Comparison of ENCODE assay signal across 1 cellular context in genomic region chr1:186792870-186793581, GRCh38.
TF ChIP-seq lines count a peak whose summit lies in the region.

No MANE protein-coding gene starts in this region.

TF ChIP-seq in GM23338, 12 proteins besides CTCF, POLR2A, EP300 and RAD21 (continued from another document):
- TF ChIP-seq ZNF462 (CRISPR knock-in tag; IDR thresholded peaks at IDR 0.05) (no peak), ETS1 (IDR thresholded peaks at IDR 0.05) (no peak), ZNF331 (CRISPR knock-in tag; IDR thresholded peaks at IDR 0.05; ENCODE audit: low read depth) (no peak), POLR2AphosphoS5 (IDR thresholded peaks at IDR 0.05; ENCODE audit: low read depth) (no peak), REST (IDR thresholded peaks at IDR 0.05; ENCODE audit: unreplicated experiment) (no peak), JUNB (IDR thresholded peaks at IDR 0.05; ENCODE audit: unreplicated experiment) (no peak), CREB1 (CRISPR knock-in tag; IDR thresholded peaks at IDR 0.05; ENCODE audit: low read depth) (no peak), NANOG (IDR thresholded peaks at IDR 0.05; ENCODE audit: borderline replicate concordance) (no peak), EZH2 (IDR thresholded peaks at IDR 0.05; ENCODE audit: low read depth, unreplicated experiment) (no peak)
